1 cellular context compared by ENCODE assay signal in the genomic region with DNA sequence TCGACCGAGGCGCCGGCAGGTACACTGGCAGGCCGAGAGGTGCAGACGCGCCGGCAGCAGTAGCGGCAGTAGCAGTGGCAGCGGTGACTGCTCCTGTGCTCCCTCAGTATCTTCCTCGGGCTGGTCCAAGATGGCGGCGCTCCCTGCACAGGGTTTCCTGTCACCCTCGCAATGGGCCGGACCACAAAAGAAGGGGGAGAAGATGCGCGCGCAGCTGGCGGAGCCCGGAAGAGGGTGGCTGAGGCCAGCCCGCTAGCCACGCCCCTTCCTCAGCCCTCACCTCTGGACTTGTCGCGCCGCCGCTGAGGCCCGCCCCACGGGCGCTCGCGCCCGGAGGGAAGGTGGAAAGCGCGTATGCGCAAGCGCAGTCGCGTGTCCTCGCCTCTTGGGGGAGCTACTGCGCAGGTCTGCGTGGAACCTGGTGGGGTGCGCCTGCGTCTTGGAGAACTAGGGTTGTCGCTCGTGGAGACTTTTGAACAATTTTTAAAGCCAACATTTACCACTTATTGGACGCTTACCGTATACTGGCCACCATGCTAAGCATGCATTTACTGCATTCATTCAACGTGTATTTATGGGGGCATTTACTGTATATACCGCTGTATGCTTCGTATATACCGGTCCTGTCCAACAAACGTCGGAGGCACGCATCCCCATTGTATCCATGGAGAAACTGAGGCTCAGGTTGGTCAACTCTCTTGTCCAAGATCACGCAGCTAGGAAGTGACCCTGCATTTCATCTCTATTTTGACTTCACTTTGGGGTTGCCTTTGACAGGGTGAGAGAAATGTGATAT.
A peak's percentile ranks its signal among the peaks of the same experiment; 100 is the strongest.
TF ChIP-seq lines count a peak whose summit lies in the region.

TSS of gene RAB14 (minus strand) at position 132 of the 796 bp plus-strand sequence. CDS start 8,457 bp downstream, outside the sequence.

TF ChIP-seq in HepG2, 621 proteins besides CTCF, POLR2A, EP300 and RAD21 (continued from another document and continues in another):
- TF ChIP-seq ZNF292 (CRISPR knock-in tag; IDR thresholded peaks at IDR 0.05; ENCODE audit: borderline replicate concordance, low read depth) (no peak), ZNF570 (CRISPR knock-in tag; IDR thresholded peaks at IDR 0.05; ENCODE audit: borderline replicate concordance) (no peak), PHF8 (CRISPR knock-in tag; IDR thresholded peaks at IDR 0.05) (peak; percentile 74), SP2 (CRISPR knock-in tag; IDR thresholded peaks at IDR 0.05) (peak; percentile 16; the same call in 1 of the 2 replicates), STAT5B (CRISPR knock-in tag; IDR thresholded peaks at IDR 0.05) (no peak), NFYB (CRISPR knock-in tag; IDR thresholded peaks at IDR 0.05) (peak; percentile 65), ZBTB1 (CRISPR knock-in tag; IDR thresholded peaks at IDR 0.05; ENCODE audit: borderline replicate concordance) (no peak), ZBTB33 (CRISPR knock-in tag; IDR thresholded peaks at IDR 0.05) (peak; percentile 24; the same call in 1 of the 2 replicates), ZNF350 (CRISPR knock-in tag; IDR thresholded peaks at IDR 0.05; ENCODE audit: borderline replicate concordance, low read depth) (peak; percentile 61), MAZ (IDR thresholded peaks at IDR 0.05; ENCODE audit: borderline replicate concordance, low read depth, low read length) (peak; percentile 42; the same call in 1 of the 2 replicates), MAZ (CRISPR knock-in tag; IDR thresholded peaks at IDR 0.05; ENCODE audit: low read depth) (no peak; the same call in 1 of the 2 replicates), SMAD3 (CRISPR knock-in tag; IDR thresholded peaks at IDR 0.05) (peak; percentile 55; the same call in 1 of the 2 replicates), ETV5 (CRISPR knock-in tag; IDR thresholded peaks at IDR 0.05; ENCODE audit: borderline replicate concordance) (peak; percentile 62), ZNF558 (CRISPR knock-in tag; IDR thresholded peaks at IDR 0.05; ENCODE audit: borderline replicate concordance) (0 out of 2 replicates have a peak, but pooled peaks have one; percentile 33), ELF1 (CRISPR knock-in tag; IDR thresholded peaks at IDR 0.05) (peak; percentile 94), TBP (CRISPR knock-in tag; IDR thresholded peaks at IDR 0.05) (no peak), ZNF687 (CRISPR knock-in tag; IDR thresholded peaks at IDR 0.05) (peak; percentile 80), ZNF383 (CRISPR knock-in tag; IDR thresholded peaks at IDR 0.05; ENCODE audit: borderline replicate concordance) (no peak), ZNF414 (CRISPR knock-in tag; IDR thresholded peaks at IDR 0.05) (no peak), SOX13 (IDR thresholded peaks at IDR 0.05) (no peak), SOX13 (CRISPR knock-in tag; conservative IDR thresholded peaks at IDR 0.05 in 1 of 2, IDR thresholded peaks at IDR 0.05 in 1 of 2) (0 out of 4 replicates have a peak, but pooled peaks of 1 of the 2 experiments have one; percentile 23), PCBP1 (IDR thresholded peaks at IDR 0.05; ENCODE audit: borderline replicate concordance, low read depth, low read length) (0 out of 2 replicates have a peak, but pooled peaks have one; percentile 61), WIZ (CRISPR knock-in tag; IDR thresholded peaks at IDR 0.05) (no peak; the same call in 1 of the 2 replicates), ZNF564 (CRISPR knock-in tag; IDR thresholded peaks at IDR 0.05) (no peak), ZNF850 (CRISPR knock-in tag; conservative IDR thresholded peaks at IDR 0.05) (0 out of 2 replicates have a peak, but pooled peaks have one; percentile 67), PAXIP1 (CRISPR knock-in tag; conservative IDR thresholded peaks at IDR 0.05) (peak; percentile 40; the same call in 1 of the 2 replicates), ZNF619 (CRISPR knock-in tag; IDR thresholded peaks at IDR 0.05) (no peak), CENPBD1 (CRISPR knock-in tag; IDR thresholded peaks at IDR 0.05; ENCODE audit: borderline replicate concordance, low read depth) (no peak)
- TF ChIP-seq, protein P1, sequence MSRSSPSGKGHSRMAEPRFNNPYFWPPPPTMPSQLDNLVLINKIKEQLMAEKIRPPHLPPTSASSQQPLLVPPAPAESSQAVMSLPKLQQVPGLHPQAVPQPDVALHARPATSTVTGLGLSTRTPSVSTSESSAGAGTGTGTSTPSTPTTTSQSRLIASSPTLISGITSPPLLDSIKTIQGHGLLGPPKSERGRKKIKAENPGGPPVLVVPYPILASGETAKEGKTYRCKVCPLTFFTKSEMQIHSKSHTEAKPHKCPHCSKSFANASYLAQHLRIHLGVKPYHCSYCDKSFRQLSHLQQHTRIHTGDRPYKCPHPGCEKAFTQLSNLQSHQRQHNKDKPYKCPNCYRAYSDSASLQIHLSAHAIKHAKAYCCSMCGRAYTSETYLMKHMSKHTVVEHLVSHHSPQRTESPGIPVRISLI (CRISPR knock-in tag; IDR thresholded peaks at IDR 0.05; ENCODE audit: borderline replicate concordance), result no peak; the same call in 1 of the 2 replicates
- TF ChIP-seq, protein P2, sequence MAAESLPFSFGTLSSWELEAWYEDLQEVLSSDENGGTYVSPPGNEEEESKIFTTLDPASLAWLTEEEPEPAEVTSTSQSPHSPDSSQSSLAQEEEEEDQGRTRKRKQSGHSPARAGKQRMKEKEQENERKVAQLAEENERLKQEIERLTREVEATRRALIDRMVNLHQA (CRISPR knock-in tag; IDR thresholded peaks at IDR 0.05), result no peak
- TF ChIP-seq, protein P3, sequence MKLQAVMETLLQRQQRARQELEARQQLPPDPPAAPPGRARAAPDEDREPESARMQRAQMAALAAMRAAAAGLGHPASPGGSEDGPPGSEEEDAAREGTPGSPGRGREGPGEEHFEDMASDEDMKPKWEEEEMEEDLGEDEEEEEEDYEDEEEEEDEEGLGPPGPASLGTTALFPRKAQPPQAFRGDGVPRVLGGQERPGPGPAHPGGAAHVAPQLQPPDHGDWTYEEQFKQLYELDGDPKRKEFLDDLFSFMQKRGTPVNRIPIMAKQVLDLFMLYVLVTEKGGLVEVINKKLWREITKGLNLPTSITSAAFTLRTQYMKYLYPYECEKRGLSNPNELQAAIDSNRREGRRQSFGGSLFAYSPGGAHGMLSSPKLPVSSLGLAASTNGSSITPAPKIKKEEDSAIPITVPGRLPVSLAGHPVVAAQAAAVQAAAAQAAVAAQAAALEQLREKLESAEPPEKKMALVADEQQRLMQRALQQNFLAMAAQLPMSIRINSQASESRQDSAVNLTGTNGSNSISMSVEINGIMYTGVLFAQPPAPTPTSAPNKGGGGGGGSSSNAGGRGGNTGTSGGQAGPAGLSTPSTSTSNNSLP (IDR thresholded peaks at IDR 0.05; ENCODE audit: low read depth, low read length), result 0 out of 2 replicates have a peak, but pooled peaks have one; percentile 11
- TF ChIP-seq, protein P4, sequence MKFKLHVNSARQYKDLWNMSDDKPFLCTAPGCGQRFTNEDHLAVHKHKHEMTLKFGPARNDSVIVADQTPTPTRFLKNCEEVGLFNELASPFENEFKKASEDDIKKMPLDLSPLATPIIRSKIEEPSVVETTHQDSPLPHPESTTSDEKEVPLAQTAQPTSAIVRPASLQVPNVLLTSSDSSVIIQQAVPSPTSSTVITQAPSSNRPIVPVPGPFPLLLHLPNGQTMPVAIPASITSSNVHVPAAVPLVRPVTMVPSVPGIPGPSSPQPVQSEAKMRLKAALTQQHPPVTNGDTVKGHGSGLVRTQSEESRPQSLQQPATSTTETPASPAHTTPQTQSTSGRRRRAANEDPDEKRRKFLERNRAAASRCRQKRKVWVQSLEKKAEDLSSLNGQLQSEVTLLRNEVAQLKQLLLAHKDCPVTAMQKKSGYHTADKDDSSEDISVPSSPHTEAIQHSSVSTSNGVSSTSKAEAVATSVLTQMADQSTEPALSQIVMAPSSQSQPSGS (CRISPR knock-in tag; IDR thresholded peaks at IDR 0.05), result peak; percentile 67
- TF ChIP-seq, protein P5, sequence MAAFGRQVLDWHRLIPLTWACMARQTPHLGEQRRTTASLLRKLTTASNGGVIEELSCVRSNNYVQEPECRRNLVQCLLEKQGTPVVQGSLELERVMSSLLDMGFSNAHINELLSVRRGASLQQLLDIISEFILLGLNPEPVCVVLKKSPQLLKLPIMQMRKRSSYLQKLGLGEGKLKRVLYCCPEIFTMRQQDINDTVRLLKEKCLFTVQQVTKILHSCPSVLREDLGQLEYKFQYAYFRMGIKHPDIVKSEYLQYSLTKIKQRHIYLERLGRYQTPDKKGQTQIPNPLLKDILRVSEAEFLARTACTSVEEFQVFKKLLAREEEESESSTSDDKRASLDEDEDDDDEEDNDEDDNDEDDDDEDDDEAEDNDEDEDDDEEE (CRISPR knock-in tag; IDR thresholded peaks at IDR 0.05), result no peak
